ENCODE assay signal across 6 cellular contexts in the genomic region with DNA sequence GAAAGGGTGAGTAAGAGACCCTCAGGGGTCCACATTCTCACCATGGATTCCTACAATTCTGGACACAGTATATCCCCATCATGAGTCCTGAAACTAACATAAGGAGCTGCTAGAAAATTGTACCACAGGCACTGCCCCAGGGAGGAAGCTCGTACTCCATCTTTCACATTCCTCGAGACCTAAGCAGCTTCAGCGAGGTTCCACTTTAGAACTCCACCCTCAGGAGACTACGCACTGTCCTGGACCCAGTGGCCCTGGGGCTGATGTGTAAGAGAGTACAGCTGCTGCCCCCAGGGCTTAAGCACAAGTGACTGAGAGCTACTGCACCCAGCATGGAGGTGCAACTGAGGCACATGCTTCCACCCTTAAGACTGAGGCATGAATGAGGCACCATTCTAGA.
"Had no signal": no experiment of that assay in that cellular context is flagged by ENCODE, and none has a peak within 500 bp of the region (broad histone marks: within the 10 kb centered on the region; RNA-seq: fewer than 3 reads in every experiment).

No MANE protein-coding gene starts in this region.

- ATAC-seq: HepG2 had no signal

- FAIRE-seq: HepG2, HTR-8/SVneo had no signal

- DNase-seq: IMR-90, KBM-7, KG1 had no signal

- H3K27ac ChIP-seq: HL-60 had no signal
